In the genomic region with DNA sequence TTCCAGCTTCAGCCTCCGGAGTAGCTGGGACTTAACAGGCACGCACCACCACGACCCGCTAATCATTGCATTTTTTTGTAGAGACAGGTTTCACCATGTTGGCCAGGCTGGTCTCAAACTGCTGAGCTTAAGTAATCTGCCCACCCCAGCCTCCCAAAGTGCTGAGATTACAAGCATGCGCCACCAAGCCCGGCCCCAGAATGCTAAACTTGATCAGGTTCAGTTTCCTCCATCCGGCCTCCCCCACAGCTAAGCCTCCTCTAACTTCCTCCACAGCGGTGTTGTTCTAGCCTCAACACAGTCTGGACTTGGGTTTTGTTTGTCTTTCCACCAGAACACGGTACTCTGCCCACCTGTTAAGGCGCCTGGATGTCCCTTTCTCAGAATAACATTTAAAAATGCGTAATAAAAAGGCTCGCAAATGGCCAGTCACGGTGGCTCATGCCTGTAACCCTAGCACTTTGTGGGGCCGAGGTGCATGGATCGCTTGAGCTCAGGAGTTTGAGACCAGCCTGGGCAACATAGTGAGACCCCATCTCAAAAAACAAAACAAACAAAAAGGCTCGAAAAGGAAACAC, we compare ENCODE assay signal across 1 cellular context.
TF ChIP-seq lines count a peak whose summit lies in the region.

No MANE protein-coding gene starts in this region.

TF ChIP-seq in K562, 482 proteins besides CTCF, POLR2A, EP300 and RAD21 (continued from another document and continues in another):
- TF ChIP-seq, protein P1, sequence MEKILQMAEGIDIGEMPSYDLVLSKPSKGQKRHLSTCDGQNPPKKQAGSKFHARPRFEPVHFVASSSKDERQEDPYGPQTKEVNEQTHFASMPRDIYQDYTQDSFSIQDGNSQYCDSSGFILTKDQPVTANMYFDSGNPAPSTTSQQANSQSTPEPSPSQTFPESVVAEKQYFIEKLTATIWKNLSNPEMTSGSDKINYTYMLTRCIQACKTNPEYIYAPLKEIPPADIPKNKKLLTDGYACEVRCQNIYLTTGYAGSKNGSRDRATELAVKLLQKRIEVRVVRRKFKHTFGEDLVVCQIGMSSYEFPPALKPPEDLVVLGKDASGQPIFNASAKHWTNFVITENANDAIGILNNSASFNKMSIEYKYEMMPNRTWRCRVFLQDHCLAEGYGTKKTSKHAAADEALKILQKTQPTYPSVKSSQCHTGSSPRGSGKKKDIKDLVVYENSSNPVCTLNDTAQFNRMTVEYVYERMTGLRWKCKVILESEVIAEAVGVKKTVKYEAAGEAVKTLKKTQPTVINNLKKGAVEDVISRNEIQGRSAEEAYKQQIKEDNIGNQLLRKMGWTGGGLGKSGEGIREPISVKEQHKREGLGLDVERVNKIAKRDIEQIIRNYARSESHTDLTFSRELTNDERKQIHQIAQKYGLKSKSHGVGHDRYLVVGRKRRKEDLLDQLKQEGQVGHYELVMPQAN (IDR thresholded peaks at IDR 0.05; ENCODE audit: borderline replicate concordance) = no peak
- no peak for TF ChIP-seq NONO (IDR thresholded peaks at IDR 0.05; ENCODE audit: low read depth in 2 of 2, low read length in 1 of 2)
- no peak for TF ChIP-seq ILK (tag; IDR thresholded peaks at IDR 0.05; ENCODE audit: borderline replicate concordance, low read depth)
- no peak for TF ChIP-seq KLF13 (tag; IDR thresholded peaks at IDR 0.05; ENCODE audit: borderline replicate concordance, low read depth)
- TF ChIP-seq ZNF23 (CRISPR knock-in tag; IDR thresholded peaks at IDR 0.05) = no peak
- no peak for TF ChIP-seq CHD4 (IDR thresholded peaks at IDR 0.05; ENCODE audit: insufficient read depth, insufficient replicate concordance, low read depth, low read length, poor library complexity, severe bottlenecking)
- TF ChIP-seq SAFB (IDR thresholded peaks at IDR 0.05; ENCODE audit: borderline replicate concordance, low read depth, low read length) = no peak
- TF ChIP-seq BCLAF1 (IDR thresholded peaks at IDR 0.05; ENCODE audit: borderline replicate concordance in 1 of 2, control insufficient read depth in 1 of 2, low read depth in 2 of 2, low read length in 1 of 2) = no peak
- TF ChIP-seq CBFA2T3 (IDR thresholded peaks at IDR 0.05) = peak; percentile 66
- no peak for TF ChIP-seq NFIC (IDR thresholded peaks at IDR 0.05)
- TF ChIP-seq STAT5B (CRISPR knock-in tag; IDR thresholded peaks at IDR 0.05) = no peak
- TF ChIP-seq SIX5 (IDR thresholded peaks at IDR 0.05; ENCODE audit: borderline replicate concordance in 1 of 2, insufficient read depth in 1 of 2, low read depth in 1 of 2, low read length in 2 of 2) = no peak
- 0 out of 2 replicates have a peak, but pooled peaks have one; percentile 31 for TF ChIP-seq TOE1 (IDR thresholded peaks at IDR 0.05; ENCODE audit: borderline replicate concordance)
- no peak for TF ChIP-seq TOE1 (CRISPR knock-in tag; IDR thresholded peaks at IDR 0.05; ENCODE audit: borderline replicate concordance, low read depth)
- no peak for TF ChIP-seq CREB5 (CRISPR knock-in tag; IDR thresholded peaks at IDR 0.05)
- TF ChIP-seq PTTG1 (tag; IDR thresholded peaks at IDR 0.05; ENCODE audit: low read depth) = no peak
- TF ChIP-seq TRIM28 (IDR thresholded peaks at IDR 0.05) = peak; percentile 54
- TF ChIP-seq GABPA (tag; conservative IDR thresholded peaks at IDR 0.05; ENCODE audit: low read depth) = peak; percentile 31; the same call in 1 of the 2 replicates
- TF ChIP-seq IFI16 (CRISPR knock-in tag; IDR thresholded peaks at IDR 0.05) = no peak
- no peak for TF ChIP-seq ILF3 (IDR thresholded peaks at IDR 0.05; ENCODE audit: borderline replicate concordance)
- no peak for TF ChIP-seq GATA2 (CRISPR knock-in tag; IDR thresholded peaks at IDR 0.05)
- no peak for TF ChIP-seq MTA1 (IDR thresholded peaks at IDR 0.05; ENCODE audit: borderline replicate concordance)
- TF ChIP-seq RBM15 (IDR thresholded peaks at IDR 0.05; ENCODE audit: insufficient read depth, low read length) = no peak
- no peak for TF ChIP-seq PHB2 (IDR thresholded peaks at IDR 0.05; ENCODE audit: low read depth)
- no peak for TF ChIP-seq HOXB6 (CRISPR knock-in tag; IDR thresholded peaks at IDR 0.05; ENCODE audit: borderline replicate concordance)
- TF ChIP-seq TGIF2 (CRISPR knock-in tag; IDR thresholded peaks at IDR 0.05) = no peak
- no peak for TF ChIP-seq TAF1 (IDR thresholded peaks at IDR 0.05; ENCODE audit: control insufficient read depth, extremely low read depth, insufficient read depth, low read length, severe bottlenecking)
- peak; percentile 34; the same call in 1 of the 2 replicates for TF ChIP-seq ETV1 (tag; conservative IDR thresholded peaks at IDR 0.05; ENCODE audit: low read depth)
- TF ChIP-seq ZNF12 (CRISPR knock-in tag; IDR thresholded peaks at IDR 0.05) = no peak
- no peak for TF ChIP-seq ETV6 (IDR thresholded peaks at IDR 0.05; ENCODE audit: borderline replicate concordance in 1 of 2, low read depth in 2 of 2, low read length in 1 of 2)
- no peak for TF ChIP-seq ETV6 (CRISPR knock-in tag; IDR thresholded peaks at IDR 0.05; ENCODE audit: borderline replicate concordance)
- no peak for TF ChIP-seq ZBTB11 (CRISPR knock-in tag; IDR thresholded peaks at IDR 0.05)
- TF ChIP-seq NRF1 (conservative IDR thresholded peaks at IDR 0.05 in 1 of 2, IDR thresholded peaks at IDR 0.05 in 1 of 2) = peak; percentile 35 to 56; a peak in 3 of 4 replicates
- no peak for TF ChIP-seq XRCC4 (IDR thresholded peaks at IDR 0.05; ENCODE audit: extremely low read depth, insufficient read depth, insufficient read length)
- TF ChIP-seq, protein P2, sequence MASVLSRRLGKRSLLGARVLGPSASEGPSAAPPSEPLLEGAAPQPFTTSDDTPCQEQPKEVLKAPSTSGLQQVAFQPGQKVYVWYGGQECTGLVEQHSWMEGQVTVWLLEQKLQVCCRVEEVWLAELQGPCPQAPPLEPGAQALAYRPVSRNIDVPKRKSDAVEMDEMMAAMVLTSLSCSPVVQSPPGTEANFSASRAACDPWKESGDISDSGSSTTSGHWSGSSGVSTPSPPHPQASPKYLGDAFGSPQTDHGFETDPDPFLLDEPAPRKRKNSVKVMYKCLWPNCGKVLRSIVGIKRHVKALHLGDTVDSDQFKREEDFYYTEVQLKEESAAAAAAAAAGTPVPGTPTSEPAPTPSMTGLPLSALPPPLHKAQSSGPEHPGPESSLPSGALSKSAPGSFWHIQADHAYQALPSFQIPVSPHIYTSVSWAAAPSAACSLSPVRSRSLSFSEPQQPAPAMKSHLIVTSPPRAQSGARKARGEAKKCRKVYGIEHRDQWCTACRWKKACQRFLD (CRISPR knock-in tag; IDR thresholded peaks at IDR 0.05) = no peak
- TF ChIP-seq DPF2 (IDR thresholded peaks at IDR 0.05) = peak; percentile 16; the same call in 1 of the 2 replicates
- no peak for TF ChIP-seq ZNF407 (IDR thresholded peaks at IDR 0.05; ENCODE audit: low read depth)
- no peak for TF ChIP-seq PCBP1 (IDR thresholded peaks at IDR 0.05; ENCODE audit: low read depth, low read length, poor library complexity, severe bottlenecking)
- no peak for TF ChIP-seq POLR3G (IDR thresholded peaks at IDR 0.05; ENCODE audit: extremely low read depth, insufficient read length, insufficient replicate concordance)
- TF ChIP-seq ZNF561 (CRISPR knock-in tag; conservative IDR thresholded peaks at IDR 0.05) = no peak
- TF ChIP-seq HDAC1 (IDR thresholded peaks at IDR 0.05) = no peak
- no peak for TF ChIP-seq NR2F6 (CRISPR knock-in tag; IDR thresholded peaks at IDR 0.05)
- TF ChIP-seq ZC3H4 (CRISPR knock-in tag; IDR thresholded peaks at IDR 0.05; ENCODE audit: borderline replicate concordance) = no peak
